In genomic region chr1:231665046-231665445, GRCh38 we compare ENCODE assay signal across 17 cellular contexts.
"Had no signal": no experiment of that assay in that cellular context is flagged by ENCODE, and none has a peak within 500 bp of the region (broad histone marks: within the 10 kb centered on the region; RNA-seq: fewer than 3 reads in every experiment).

No MANE protein-coding gene starts in this region.

- H3K36me3 ChIP-seq: breast epithelium, thyroid gland had no signal

- DNase-seq: activated CD4-positive, alpha-beta T cell treated with anti-CD3 and anti-CD28 coated beads, Interleukin-2, amount 50 U/mL, for 1 hour; activated CD4-positive, CD25-positive, alpha-beta regulatory T cell treated with anti-CD3 and anti-CD28 coated beads, Interleukin-2, amount 50 U/mL, for 72 hours; activated CD8-positive, alpha-beta memory T cell treated with anti-CD3 and anti-CD28 coated beads for 24 hours; activated CD8-positive, alpha-beta memory T cell treated with anti-CD3 and anti-CD28 coated beads, Interleukin-2, amount 50 U/mL, for 48 hours; activated effector memory CD4-positive, alpha-beta T cell treated with Interleukin-2 at 50 U/mL for 16 hours; activated naive CD4-positive, alpha-beta T cell treated with anti-CD3 and anti-CD28 coated beads, Interleukin-2, amount 50 U/mL, for 16 hours; activated T-cell treated with anti-CD3 and anti-CD28 coated beads, Interleukin-2, amount 50 U/mL, for 48 hours; erythroblast; hypothalamus; mucosa of descending colon; naive B cell; stimulated activated naive CD4-positive, alpha-beta T cell treated with Interleukin-2 at 50 U/mL for 16 hours; thyroid gland had no signal

- H3K27ac ChIP-seq: breast epithelium, coronary artery, thyroid gland, VCaP had no signal

- H3K4me3 ChIP-seq: breast epithelium, coronary artery, mucosa of descending colon, thyroid gland had no signal

- H3K27me3 ChIP-seq: breast epithelium, thyroid gland had no signal

- H3K4me1 ChIP-seq: breast epithelium, thyroid gland had no signal

- H3K9me3 ChIP-seq: thyroid gland had no signal

- ATAC-seq: left lobe of liver, mucosa of descending colon had no signal
